ENCODE assay signal across 26 cellular contexts in genomic region chr3:187871204-187871591, GRCh38.
"Had no signal": no experiment of that assay in that cellular context is flagged by ENCODE, and none has a peak within 500 bp of the region (broad histone marks: within the 10 kb centered on the region; RNA-seq: fewer than 3 reads in every experiment).

No MANE protein-coding gene starts in this region.

- H3K27me3 ChIP-seq: MG63 had no signal

- H3K36me3 ChIP-seq: MG63 had no signal

- H3K36me3 Mint-ChIP-seq: brain, T-cell had no signal

- H3K4me3 Mint-ChIP-seq: activated B cell treated with CpG ODN at 0.5 μM for 24 hours; activated CD4-positive, alpha-beta T cell treated with anti-CD3 and anti-CD28 coated beads, Interleukin-2, amount 10 ng/mL, durations not matched to agents 24 days and 14 days; activated CD8-positive, alpha-beta memory T cell treated with anti-CD3 and anti-CD28 coated beads, Interleukin-2, amount 10 ng/mL, durations not matched to agents 7 days and 5 days; activated naive CD8-positive, alpha-beta T cell treated with anti-CD3 and anti-CD28 coated beads, Interleukin-2, amount 10 ng/mL, durations not matched to agents 7 days and 5 days; activated T-cell treated with anti-CD3 and anti-CD28 coated beads, Interleukin-2, amount 50 U/mL, for 24 hours; brain; central memory CD8-positive, alpha-beta T cell; T-cell had no signal

- H3K27me3 Mint-ChIP-seq: activated B cell treated with CpG ODN at 0.5 μM for 24 hours; activated CD4-positive, alpha-beta T cell treated with anti-CD3 and anti-CD28 coated beads, Interleukin-2, amount 10 ng/mL, durations not matched to agents 24 days and 14 days; activated CD8-positive, alpha-beta memory T cell treated with anti-CD3 and anti-CD28 coated beads, Interleukin-2, amount 10 ng/mL, durations not matched to agents 7 days and 5 days; activated naive CD8-positive, alpha-beta T cell treated with anti-CD3 and anti-CD28 coated beads, Interleukin-2, amount 10 ng/mL, durations not matched to agents 7 days and 5 days; activated T-cell treated with anti-CD3 and anti-CD28 coated beads, Interleukin-2, amount 50 U/mL, for 24 hours; brain; central memory CD8-positive, alpha-beta T cell; T-cell had no signal

- H3K27ac Mint-ChIP-seq: activated B cell treated with CpG ODN at 0.5 μM for 24 hours; activated CD8-positive, alpha-beta memory T cell treated with anti-CD3 and anti-CD28 coated beads, Interleukin-2, amount 10 ng/mL, durations not matched to agents 7 days and 5 days; activated naive CD8-positive, alpha-beta T cell treated with anti-CD3 and anti-CD28 coated beads, Interleukin-2, amount 10 ng/mL, durations not matched to agents 7 days and 5 days; brain; T-cell had no signal

- H3K4me3 ChIP-seq: MG63, SK-N-MC had no signal

- H3K27ac ChIP-seq: SK-N-MC had no signal

- DNase-seq: activated B cell treated with CpG ODN at 0.5 μM for 24 hours; activated CD4-positive, alpha-beta T cell treated with anti-CD3 and anti-CD28 coated beads for 1 hour; activated CD4-positive, alpha-beta T cell treated with anti-CD3 and anti-CD28 coated beads, Interleukin-2, amount 10 ng/mL, durations not matched to agents 24 days and 14 days; activated CD4-positive, alpha-beta T cell treated with anti-CD3 and anti-CD28 coated beads, Interleukin-2, amount 50 U/mL, for 48 hours; activated CD8-positive, alpha-beta memory T cell treated with anti-CD3 and anti-CD28 coated beads, Interleukin-2, amount 10 ng/mL, durations not matched to agents 7 days and 5 days; activated effector memory CD4-positive, alpha-beta T cell treated with anti-CD3 and anti-CD28 coated beads, Interleukin-2, amount 50 U/mL, for 16 hours; activated naive CD4-positive, alpha-beta T cell treated with Interleukin-2 at 50 U/mL for 16 hours; activated naive CD8-positive, alpha-beta T cell treated with anti-CD3 and anti-CD28 coated beads, Interleukin-2, amount 10 ng/mL, durations not matched to agents 7 days and 5 days; activated T-cell treated with anti-CD3 and anti-CD28 coated beads, Interleukin-2, amount 50 U/mL, for 24 hours; amniotic stem cell; KG1; MG63; NCI-H1105 treated with DMSO at 0.1 percent for 48 hours; NCI-H1436 treated with DMSO at 0.1 percent for 48 hours; NCI-H187; NCI-H2081 treated with DMSO at 0.1 percent for 48 hours; NCI-H2227 treated with DMSO at 0.1 percent for 48 hours; NCI-H510A; NCI-H526 treated with DMSO at 0.1 percent for 48 hours; NCI-H82; RPMI8226; T-cell; T1000 had no signal

- H3K9me3 Mint-ChIP-seq: activated B cell treated with CpG ODN at 0.5 μM for 24 hours; activated T-cell treated with anti-CD3 and anti-CD28 coated beads, Interleukin-2, amount 50 U/mL, for 24 hours; central memory CD8-positive, alpha-beta T cell; T-cell had no signal

- H3K4me1 Mint-ChIP-seq: activated B cell treated with CpG ODN at 0.5 μM for 24 hours; brain; central memory CD8-positive, alpha-beta T cell; T-cell had no signal

- H3K9me3 ChIP-seq: MG63 had no signal
